12 cellular contexts compared by ENCODE assay signal in the genomic region with DNA sequence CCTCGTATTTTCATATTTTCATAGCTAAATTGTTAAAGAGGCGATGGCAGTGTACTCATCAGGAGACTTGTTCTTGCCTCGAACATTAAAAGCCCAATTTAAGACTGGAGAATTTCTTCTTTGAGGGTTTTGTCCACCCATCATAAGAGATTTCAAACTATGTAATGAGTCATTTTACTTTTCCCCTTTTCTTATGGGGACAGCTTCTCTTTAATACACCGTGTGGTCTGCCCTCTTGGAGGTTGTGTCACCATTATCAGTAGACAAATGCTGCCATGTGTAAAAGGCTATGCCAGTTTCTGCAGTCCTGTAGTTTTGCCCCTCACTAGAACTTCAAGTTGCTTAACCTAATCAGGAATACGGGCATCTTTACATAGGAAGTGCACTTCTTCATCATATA. TPM values are rescaled to one million over a fixed set of nuclear protein-coding genes. Genes with fewer than 3 reads are reported as not detected.
A peak's percentile ranks its signal among the peaks of the same experiment; 100 is the strongest.
DNase-seq lines count a peak whose midpoint lies in the region; FAIRE-seq and TF ChIP-seq lines count a peak whose summit lies in the region.
"Had no signal": no experiment of that assay in that cellular context is flagged by ENCODE, and none has a peak within 500 bp of the region (broad histone marks: within the 10 kb centered on the region; RNA-seq: fewer than 3 reads in every experiment).

No MANE protein-coding gene starts in this region.

- H3K9ac ChIP-seq in astrocyte (ENCODE audit: low read length): no peak overlapping the region

- H3K27me3 ChIP-seq in astrocyte (ENCODE audit: insufficient read depth, low read length) (no peaks in the 10 kb centered on the region), spleen (replicated peaks in 1 of 7) (no peaks in the 10 kb centered on the region), prostate gland (replicated peaks; ENCODE audit: insufficient read depth) (no peaks in the 10 kb centered on the region)
- H3K27me3 ChIP-seq: MG63 had no signal

- H3K27me3 Mint-ChIP-seq in activated CD4-positive, alpha-beta T cell treated with anti-CD3 and anti-CD28 coated beads, Interleukin-2, amount 10 ng/mL, durations not matched to agents 7 days and 5 days: no peaks in the 10 kb centered on the region
- H3K27me3 Mint-ChIP-seq in astrocyte (ENCODE audit: low read depth, unreplicated experiment): no peaks in the 10 kb centered on the region

- peaks cover 89% of the 10 kb centered on the region for H3K79me2 ChIP-seq in astrocyte (ENCODE audit: insufficient read depth, low read length)

- no peaks in the 10 kb centered on the region for H3K9me3 ChIP-seq in astrocyte (ENCODE audit: insufficient read depth, low read depth, low read length)
- no peaks in the 10 kb centered on the region for H3K9me3 ChIP-seq in spleen
- H3K9me3 ChIP-seq in prostate gland: no peaks in the 10 kb centered on the region
- H3K9me3 ChIP-seq: MG63 had no signal

- H4K20me1 ChIP-seq in astrocyte (ENCODE audit: insufficient read depth, low read length): peaks cover 29% of the 10 kb centered on the region

- intact Hi-C loops in spleen (cut with DNase I; ENCODE audit: low total_unique reads) (no loop called here), prostate gland (cut with DNase I) (no loop called here)

- no peak overlapping the region for H2AFZ ChIP-seq in astrocyte (ENCODE audit: low read depth, low read length)

- peak overlapping the region; percentile 37 for H3K4me2 ChIP-seq in astrocyte (ENCODE audit: low read length)

- DNase-seq in activated CD4-positive, alpha-beta T cell treated with anti-CD3 and anti-CD28 coated beads, Interleukin-2, amount 10 ng/mL, durations not matched to agents 7 days and 5 days: no peak
- DNase-seq in activated CD4-positive, alpha-beta T cell treated with anti-CD3 and anti-CD28 coated beads for 1 hour: no peak
- DNase-seq in MV-4-11 (lab: John Stamatoyannopoulos, UW) (peak; percentile 23), astrocyte (ENCODE audit: low read depth) (peak; percentile 70), spleen (no peak), UCSD-AML1 (lab: John Stamatoyannopoulos, UW; ENCODE audit: unreplicated experiment) (no peak), prostate gland (ENCODE audit: low spot score) (no peak)
- DNase-seq in stimulated activated CD4-positive, alpha-beta T cell treated with anti-CD3 and anti-CD28 coated beads, Interleukin-4, amount 100 ng/mL, for 4 hours: no peak
- DNase-seq: MG63 had no signal

- FAIRE-seq in astrocyte (lab: Jason Lieb, UNC): peak; percentile 9
- FAIRE-seq: GM18507, urothelium cell line had no signal

- 50 to 69% (median 63%) methylated on average over 5 of the region's 5 CpGs for WGBS in spleen, 5 donors
- 74% methylated on average over 5 of the region's 5 CpGs for WGBS in prostate gland

- H3K4me1 ChIP-seq in astrocyte (ENCODE audit: insufficient read depth, low read length): peaks cover 31% of the 10 kb centered on the region
- H3K4me1 ChIP-seq in spleen: peaks cover 83 to 100% (median 100%) of the 10 kb centered on the region in 6 donors
- H3K4me1 ChIP-seq in prostate gland (replicated peaks): no peaks in the 10 kb centered on the region

- POLR2A ChIA-PET in activated CD4-positive, alpha-beta T cell treated with anti-CD3 and anti-CD28 coated beads, Interleukin-2, amount 10 ng/mL, durations not matched to agents 7 days and 5 days (lab: Charles Lee): no interaction called here

- peaks cover 80% of the 10 kb centered on the region for H3K36me3 Mint-ChIP-seq in activated CD4-positive, alpha-beta T cell treated with anti-CD3 and anti-CD28 coated beads, Interleukin-2, amount 10 ng/mL, durations not matched to agents 7 days and 5 days (ENCODE audit: low read depth)
- H3K36me3 Mint-ChIP-seq in astrocyte (ENCODE audit: low read depth, unreplicated experiment): peaks cover 7% of the 10 kb centered on the region

- H3K36me3 ChIP-seq in astrocyte (ENCODE audit: insufficient read depth, low read length) (peaks cover 9% of the 10 kb centered on the region), spleen (peaks cover 0 to 64% (median 0%) of the 10 kb centered on the region in 6 donors), prostate gland (no peaks in the 10 kb centered on the region)
- H3K36me3 ChIP-seq: MG63 had no signal

- peaks cover 5% of the 10 kb centered on the region for H3K9me3 Mint-ChIP-seq in activated CD4-positive, alpha-beta T cell treated with anti-CD3 and anti-CD28 coated beads, Interleukin-2, amount 10 ng/mL, durations not matched to agents 7 days and 5 days
- no peaks in the 10 kb centered on the region for H3K9me3 Mint-ChIP-seq in astrocyte (ENCODE audit: unreplicated experiment)

- CTCF ChIA-PET in activated CD4-positive, alpha-beta T cell treated with anti-CD3 and anti-CD28 coated beads, Interleukin-2, amount 10 ng/mL, durations not matched to agents 7 days and 5 days (lab: Charles Lee): interaction anchor here (0.6 to 1.4 kb wide), 3 partner anchors 9 to 104 kb away, joined by 3 to 4 read pairs (median 3); no protein-coding TSS in a partner anchor

- H3K4me3 ChIP-seq in astrocyte (ENCODE audit: insufficient read depth, low read depth, low read length): no peak overlapping the region
- no peak overlapping the region for H3K4me3 ChIP-seq in spleen
- no peak overlapping the region for H3K4me3 ChIP-seq in prostate gland
- H3K4me3 ChIP-seq: MG63, skin epidermis had no signal

- H3K4me1 Mint-ChIP-seq in activated CD4-positive, alpha-beta T cell treated with anti-CD3 and anti-CD28 coated beads, Interleukin-2, amount 10 ng/mL, durations not matched to agents 7 days and 5 days: peaks cover 94% of the 10 kb centered on the region
- H3K4me1 Mint-ChIP-seq in astrocyte (ENCODE audit: low read depth, unreplicated experiment): peaks cover 28% of the 10 kb centered on the region

- no peak for TF ChIP-seq POLR2A in spleen (IDR thresholded peaks at IDR 0.05)
- no peak for TF ChIP-seq POLR2A in prostate gland (IDR thresholded peaks at IDR 0.05)

- H3K27ac ChIP-seq in astrocyte (ENCODE audit: low read depth, low read length) (peak overlapping the region; percentile 51), spleen (peak overlapping the region; percentile 44 to 100 (median 89)), prostate gland (no peak overlapping the region)

- H3K27ac Mint-ChIP-seq in activated CD4-positive, alpha-beta T cell treated with anti-CD3 and anti-CD28 coated beads, Interleukin-2, amount 10 ng/mL, durations not matched to agents 7 days and 5 days: peak overlapping the region; percentile 83
- no peak overlapping the region for H3K27ac Mint-ChIP-seq in astrocyte (ENCODE audit: unreplicated experiment)

- TF ChIP-seq CTCF in astrocyte (IDR thresholded peaks at IDR 0.05; ENCODE audit: insufficient read depth, low read depth, low read length): no peak
- no peak for TF ChIP-seq CTCF in spleen (IDR thresholded peaks at IDR 0.05 in 8 of 11, conservative IDR thresholded peaks at IDR 0.05 in 3 of 11)
- TF ChIP-seq CTCF in prostate gland (IDR thresholded peaks at IDR 0.05): no peak

- H3K4me3 Mint-ChIP-seq in activated CD4-positive, alpha-beta T cell treated with anti-CD3 and anti-CD28 coated beads, Interleukin-2, amount 10 ng/mL, durations not matched to agents 7 days and 5 days: peak overlapping the region; percentile 54
- no peak overlapping the region for H3K4me3 Mint-ChIP-seq in astrocyte (ENCODE audit: unreplicated experiment)

RNA-seq across cellular contexts. Expression of a gene that starts 17.0 kb away (rescaled TPM):
- 10 to 100 TPM; 74.4 to 77.8 TPM for total RNA-seq in activated CD4-positive, alpha-beta T cell treated with anti-CD3 and anti-CD28 coated beads, Interleukin-2, amount 10 ng/mL, durations not matched to agents 7 days and 5 days
- 39.9 and 44.1 TPM in 2 replicates for total RNA-seq in astrocyte
- 100 to 1,000 TPM; 163 to 322 (median 277) TPM for total RNA-seq in spleen
- polyA plus RNA-seq in spleen: 10 to 100 TPM; 18.2 to 45.6 (median 33.7) TPM
- 10 to 100 TPM; 53.0 to 69.6 TPM for total RNA-seq in prostate gland

Comparison
In these comparisons a context has a peak if more than half of its experiments do, and no peak if none do; other contexts are left out.
1. DNase-seq: peak in MV-4-11 (single experiment) and astrocyte (single experiment); none in activated CD4-positive, alpha-beta T cell treated with anti-CD3 and anti-CD28 coated beads, Interleukin-2, amount 10 ng/mL, durations not matched to agents 7 days and 5 days (single experiment), activated CD4-positive, alpha-beta T cell treated with anti-CD3 and anti-CD28 coated beads for 1 hour (single experiment), spleen (single experiment), UCSD-AML1 (single experiment), stimulated activated CD4-positive, alpha-beta T cell treated with anti-CD3 and anti-CD28 coated beads, Interleukin-4, amount 100 ng/mL, for 4 hours (0 of 2) and prostate gland (single experiment).
2. H3K27ac ChIP-seq: peak in astrocyte (single experiment) and spleen (8 of 8); none in prostate gland (0 of 2).